In the genomic region with DNA sequence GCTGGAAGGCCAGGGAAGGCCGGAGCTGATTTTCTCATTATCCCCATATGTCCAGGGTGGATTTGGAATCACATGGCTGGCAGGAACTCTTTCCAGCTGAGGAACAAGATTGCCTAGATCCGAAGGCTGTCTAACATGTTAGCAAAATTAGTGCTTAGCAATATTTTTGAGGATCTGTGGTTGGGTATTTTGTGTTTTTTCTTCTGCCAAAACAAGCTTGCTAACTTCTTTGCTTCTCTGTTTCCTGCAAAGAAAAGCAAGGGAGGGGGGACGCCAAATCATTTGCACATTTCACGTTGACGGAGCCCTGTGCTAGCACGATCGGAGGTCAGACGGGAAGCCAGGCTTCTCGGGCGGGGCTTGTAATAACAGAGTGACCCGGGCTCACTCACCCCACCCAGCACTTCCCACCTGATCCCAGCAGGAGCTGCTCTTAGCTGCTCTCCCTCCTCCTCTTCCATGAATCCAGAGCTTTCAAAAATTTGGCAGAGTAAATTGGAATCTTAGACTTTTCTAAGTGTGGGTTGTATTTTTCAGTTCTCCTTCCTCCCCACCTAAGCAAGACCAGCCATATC, we compare ENCODE assay signal across 2 cellular contexts.
TF ChIP-seq lines count a peak whose summit lies in the region.

No MANE protein-coding gene starts in this region.

TF ChIP-seq in GM23338, 12 proteins besides CTCF, POLR2A, EP300 and RAD21 (continued from another document):
- TF ChIP-seq, protein P1, sequence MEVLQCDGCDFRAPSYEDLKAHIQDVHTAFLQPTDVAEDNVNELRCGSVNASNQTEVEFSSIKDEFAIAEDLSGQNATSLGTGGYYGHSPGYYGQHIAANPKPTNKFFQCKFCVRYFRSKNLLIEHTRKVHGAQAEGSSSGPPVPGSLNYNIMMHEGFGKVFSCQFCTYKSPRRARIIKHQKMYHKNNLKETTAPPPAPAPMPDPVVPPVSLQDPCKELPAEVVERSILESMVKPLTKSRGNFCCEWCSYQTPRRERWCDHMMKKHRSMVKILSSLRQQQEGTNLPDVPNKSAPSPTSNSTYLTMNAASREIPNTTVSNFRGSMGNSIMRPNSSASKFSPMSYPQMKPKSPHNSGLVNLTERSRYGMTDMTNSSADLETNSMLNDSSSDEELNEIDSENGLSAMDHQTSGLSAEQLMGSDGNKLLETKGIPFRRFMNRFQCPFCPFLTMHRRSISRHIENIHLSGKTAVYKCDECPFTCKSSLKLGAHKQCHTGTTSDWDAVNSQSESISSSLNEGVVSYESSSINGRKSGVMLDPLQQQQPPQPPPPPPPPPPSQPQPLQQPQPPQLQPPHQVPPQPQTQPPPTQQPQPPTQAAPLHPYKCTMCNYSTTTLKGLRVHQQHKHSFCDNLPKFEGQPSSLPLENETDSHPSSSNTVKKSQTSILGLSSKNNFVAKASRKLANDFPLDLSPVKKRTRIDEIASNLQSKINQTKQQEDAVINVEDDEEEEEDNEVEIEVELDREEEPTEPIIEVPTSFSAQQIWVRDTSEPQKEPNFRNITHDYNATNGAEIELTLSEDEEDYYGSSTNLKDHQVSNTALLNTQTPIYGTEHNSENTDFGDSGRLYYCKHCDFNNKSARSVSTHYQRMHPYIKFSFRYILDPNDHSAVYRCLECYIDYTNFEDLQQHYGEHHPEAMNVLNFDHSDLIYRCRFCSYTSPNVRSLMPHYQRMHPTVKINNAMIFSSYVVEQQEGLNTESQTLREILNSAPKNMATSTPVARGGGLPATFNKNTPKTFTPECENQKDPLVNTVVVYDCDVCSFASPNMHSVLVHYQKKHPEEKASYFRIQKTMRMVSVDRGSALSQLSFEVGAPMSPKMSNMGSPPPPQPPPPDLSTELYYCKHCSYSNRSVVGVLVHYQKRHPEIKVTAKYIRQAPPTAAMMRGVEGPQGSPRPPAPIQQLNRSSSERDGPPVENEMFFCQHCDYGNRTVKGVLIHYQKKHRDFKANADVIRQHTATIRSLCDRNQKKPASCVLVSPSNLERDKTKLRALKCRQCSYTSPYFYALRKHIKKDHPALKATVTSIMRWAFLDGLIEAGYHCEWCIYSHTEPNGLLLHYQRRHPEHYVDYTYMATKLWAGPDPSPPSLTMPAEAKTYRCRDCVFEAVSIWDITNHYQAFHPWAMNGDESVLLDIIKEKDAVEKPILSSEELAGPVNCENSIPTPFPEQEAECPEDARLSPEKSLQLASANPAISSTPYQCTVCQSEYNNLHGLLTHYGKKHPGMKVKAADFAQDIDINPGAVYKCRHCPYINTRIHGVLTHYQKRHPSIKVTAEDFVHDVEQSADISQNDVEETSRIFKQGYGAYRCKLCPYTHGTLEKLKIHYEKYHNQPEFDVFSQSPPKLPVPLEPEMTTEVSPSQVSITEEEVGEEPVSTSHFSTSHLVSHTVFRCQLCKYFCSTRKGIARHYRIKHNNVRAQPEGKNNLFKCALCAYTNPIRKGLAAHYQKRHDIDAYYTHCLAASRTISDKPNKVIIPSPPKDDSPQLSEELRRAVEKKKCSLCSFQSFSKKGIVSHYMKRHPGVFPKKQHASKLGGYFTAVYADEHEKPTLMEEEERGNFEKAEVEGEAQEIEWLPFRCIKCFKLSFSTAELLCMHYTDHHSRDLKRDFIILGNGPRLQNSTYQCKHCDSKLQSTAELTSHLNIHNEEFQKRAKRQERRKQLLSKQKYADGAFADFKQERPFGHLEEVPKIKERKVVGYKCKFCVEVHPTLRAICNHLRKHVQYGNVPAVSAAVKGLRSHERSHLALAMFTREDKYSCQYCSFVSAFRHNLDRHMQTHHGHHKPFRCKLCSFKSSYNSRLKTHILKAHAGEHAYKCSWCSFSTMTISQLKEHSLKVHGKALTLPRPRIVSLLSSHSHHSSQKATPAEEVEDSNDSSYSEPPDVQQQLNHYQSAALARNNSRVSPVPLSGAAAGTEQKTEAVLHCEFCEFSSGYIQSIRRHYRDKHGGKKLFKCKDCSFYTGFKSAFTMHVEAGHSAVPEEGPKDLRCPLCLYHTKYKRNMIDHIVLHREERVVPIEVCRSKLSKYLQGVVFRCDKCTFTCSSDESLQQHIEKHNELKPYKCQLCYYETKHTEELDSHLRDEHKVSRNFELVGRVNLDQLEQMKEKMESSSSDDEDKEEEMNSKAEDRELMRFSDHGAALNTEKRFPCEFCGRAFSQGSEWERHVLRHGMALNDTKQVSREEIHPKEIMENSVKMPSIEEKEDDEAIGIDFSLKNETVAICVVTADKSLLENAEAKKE (CRISPR knock-in tag; IDR thresholded peaks at IDR 0.05): no peak
- TF ChIP-seq, protein P2, sequence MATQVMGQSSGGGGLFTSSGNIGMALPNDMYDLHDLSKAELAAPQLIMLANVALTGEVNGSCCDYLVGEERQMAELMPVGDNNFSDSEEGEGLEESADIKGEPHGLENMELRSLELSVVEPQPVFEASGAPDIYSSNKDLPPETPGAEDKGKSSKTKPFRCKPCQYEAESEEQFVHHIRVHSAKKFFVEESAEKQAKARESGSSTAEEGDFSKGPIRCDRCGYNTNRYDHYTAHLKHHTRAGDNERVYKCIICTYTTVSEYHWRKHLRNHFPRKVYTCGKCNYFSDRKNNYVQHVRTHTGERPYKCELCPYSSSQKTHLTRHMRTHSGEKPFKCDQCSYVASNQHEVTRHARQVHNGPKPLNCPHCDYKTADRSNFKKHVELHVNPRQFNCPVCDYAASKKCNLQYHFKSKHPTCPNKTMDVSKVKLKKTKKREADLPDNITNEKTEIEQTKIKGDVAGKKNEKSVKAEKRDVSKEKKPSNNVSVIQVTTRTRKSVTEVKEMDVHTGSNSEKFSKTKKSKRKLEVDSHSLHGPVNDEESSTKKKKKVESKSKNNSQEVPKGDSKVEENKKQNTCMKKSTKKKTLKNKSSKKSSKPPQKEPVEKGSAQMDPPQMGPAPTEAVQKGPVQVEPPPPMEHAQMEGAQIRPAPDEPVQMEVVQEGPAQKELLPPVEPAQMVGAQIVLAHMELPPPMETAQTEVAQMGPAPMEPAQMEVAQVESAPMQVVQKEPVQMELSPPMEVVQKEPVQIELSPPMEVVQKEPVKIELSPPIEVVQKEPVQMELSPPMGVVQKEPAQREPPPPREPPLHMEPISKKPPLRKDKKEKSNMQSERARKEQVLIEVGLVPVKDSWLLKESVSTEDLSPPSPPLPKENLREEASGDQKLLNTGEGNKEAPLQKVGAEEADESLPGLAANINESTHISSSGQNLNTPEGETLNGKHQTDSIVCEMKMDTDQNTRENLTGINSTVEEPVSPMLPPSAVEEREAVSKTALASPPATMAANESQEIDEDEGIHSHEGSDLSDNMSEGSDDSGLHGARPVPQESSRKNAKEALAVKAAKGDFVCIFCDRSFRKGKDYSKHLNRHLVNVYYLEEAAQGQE (IDR thresholded peaks at IDR 0.05; ENCODE audit: unreplicated experiment): no peak
- TF ChIP-seq EZH2phosphoT487 (IDR thresholded peaks at IDR 0.05; ENCODE audit: unreplicated experiment) (no peak), ZNF331 (CRISPR knock-in tag; IDR thresholded peaks at IDR 0.05; ENCODE audit: low read depth) (no peak), NANOG (IDR thresholded peaks at IDR 0.05; ENCODE audit: borderline replicate concordance) (no peak), JUNB (IDR thresholded peaks at IDR 0.05; ENCODE audit: unreplicated experiment) (no peak)
- TF ChIP-seq, protein P3, sequence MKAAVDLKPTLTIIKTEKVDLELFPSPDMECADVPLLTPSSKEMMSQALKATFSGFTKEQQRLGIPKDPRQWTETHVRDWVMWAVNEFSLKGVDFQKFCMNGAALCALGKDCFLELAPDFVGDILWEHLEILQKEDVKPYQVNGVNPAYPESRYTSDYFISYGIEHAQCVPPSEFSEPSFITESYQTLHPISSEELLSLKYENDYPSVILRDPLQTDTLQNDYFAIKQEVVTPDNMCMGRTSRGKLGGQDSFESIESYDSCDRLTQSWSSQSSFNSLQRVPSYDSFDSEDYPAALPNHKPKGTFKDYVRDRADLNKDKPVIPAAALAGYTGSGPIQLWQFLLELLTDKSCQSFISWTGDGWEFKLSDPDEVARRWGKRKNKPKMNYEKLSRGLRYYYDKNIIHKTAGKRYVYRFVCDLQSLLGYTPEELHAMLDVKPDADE (IDR thresholded peaks at IDR 0.05): no peak

TF ChIP-seq in WTC11, 78 proteins besides CTCF, POLR2A, EP300 and RAD21 (continued from another document):
- TF ChIP-seq ZNF138 (CRISPR knock-in tag; conservative IDR thresholded peaks at IDR 0.05) (no peak), GABPB1 (CRISPR knock-in tag; IDR thresholded peaks at IDR 0.05) (no peak), ZNF317 (CRISPR knock-in tag; IDR thresholded peaks at IDR 0.05; ENCODE audit: borderline replicate concordance, low read depth) (no peak), RORB (CRISPR knock-in tag; IDR thresholded peaks at IDR 0.05) (no peak), MYBL2 (CRISPR knock-in tag; IDR thresholded peaks at IDR 0.05) (no peak), CREB1 (CRISPR knock-in tag; IDR thresholded peaks at IDR 0.05) (no peak), GRHL2 (CRISPR knock-in tag; IDR thresholded peaks at IDR 0.05; ENCODE audit: insufficient replicate concordance, severe bottlenecking) (no peak), NFE2L1 (CRISPR knock-in tag; IDR thresholded peaks at IDR 0.05) (no peak), FOXJ3 (CRISPR knock-in tag; IDR thresholded peaks at IDR 0.05; ENCODE audit: borderline replicate concordance) (no peak), NR2C2 (CRISPR knock-in tag; IDR thresholded peaks at IDR 0.05) (no peak), NR3C1 (CRISPR knock-in tag; conservative IDR thresholded peaks at IDR 0.05; ENCODE audit: low read depth) (no peak), RELA (CRISPR knock-in tag; IDR thresholded peaks at IDR 0.05; ENCODE audit: borderline replicate concordance) (no peak), TEAD1 (CRISPR knock-in tag; IDR thresholded peaks at IDR 0.05) (no peak)
- TF ChIP-seq, protein P4, sequence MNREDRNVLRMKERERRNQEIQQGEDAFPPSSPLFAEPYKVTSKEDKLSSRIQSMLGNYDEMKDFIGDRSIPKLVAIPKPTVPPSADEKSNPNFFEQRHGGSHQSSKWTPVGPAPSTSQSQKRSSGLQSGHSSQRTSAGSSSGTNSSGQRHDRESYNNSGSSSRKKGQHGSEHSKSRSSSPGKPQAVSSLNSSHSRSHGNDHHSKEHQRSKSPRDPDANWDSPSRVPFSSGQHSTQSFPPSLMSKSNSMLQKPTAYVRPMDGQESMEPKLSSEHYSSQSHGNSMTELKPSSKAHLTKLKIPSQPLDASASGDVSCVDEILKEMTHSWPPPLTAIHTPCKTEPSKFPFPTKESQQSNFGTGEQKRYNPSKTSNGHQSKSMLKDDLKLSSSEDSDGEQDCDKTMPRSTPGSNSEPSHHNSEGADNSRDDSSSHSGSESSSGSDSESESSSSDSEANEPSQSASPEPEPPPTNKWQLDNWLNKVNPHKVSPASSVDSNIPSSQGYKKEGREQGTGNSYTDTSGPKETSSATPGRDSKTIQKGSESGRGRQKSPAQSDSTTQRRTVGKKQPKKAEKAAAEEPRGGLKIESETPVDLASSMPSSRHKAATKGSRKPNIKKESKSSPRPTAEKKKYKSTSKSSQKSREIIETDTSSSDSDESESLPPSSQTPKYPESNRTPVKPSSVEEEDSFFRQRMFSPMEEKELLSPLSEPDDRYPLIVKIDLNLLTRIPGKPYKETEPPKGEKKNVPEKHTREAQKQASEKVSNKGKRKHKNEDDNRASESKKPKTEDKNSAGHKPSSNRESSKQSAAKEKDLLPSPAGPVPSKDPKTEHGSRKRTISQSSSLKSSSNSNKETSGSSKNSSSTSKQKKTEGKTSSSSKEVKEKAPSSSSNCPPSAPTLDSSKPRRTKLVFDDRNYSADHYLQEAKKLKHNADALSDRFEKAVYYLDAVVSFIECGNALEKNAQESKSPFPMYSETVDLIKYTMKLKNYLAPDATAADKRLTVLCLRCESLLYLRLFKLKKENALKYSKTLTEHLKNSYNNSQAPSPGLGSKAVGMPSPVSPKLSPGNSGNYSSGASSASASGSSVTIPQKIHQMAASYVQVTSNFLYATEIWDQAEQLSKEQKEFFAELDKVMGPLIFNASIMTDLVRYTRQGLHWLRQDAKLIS (CRISPR knock-in tag; IDR thresholded peaks at IDR 0.05; ENCODE audit: borderline replicate concordance): no peak
- TF ChIP-seq, protein P5, sequence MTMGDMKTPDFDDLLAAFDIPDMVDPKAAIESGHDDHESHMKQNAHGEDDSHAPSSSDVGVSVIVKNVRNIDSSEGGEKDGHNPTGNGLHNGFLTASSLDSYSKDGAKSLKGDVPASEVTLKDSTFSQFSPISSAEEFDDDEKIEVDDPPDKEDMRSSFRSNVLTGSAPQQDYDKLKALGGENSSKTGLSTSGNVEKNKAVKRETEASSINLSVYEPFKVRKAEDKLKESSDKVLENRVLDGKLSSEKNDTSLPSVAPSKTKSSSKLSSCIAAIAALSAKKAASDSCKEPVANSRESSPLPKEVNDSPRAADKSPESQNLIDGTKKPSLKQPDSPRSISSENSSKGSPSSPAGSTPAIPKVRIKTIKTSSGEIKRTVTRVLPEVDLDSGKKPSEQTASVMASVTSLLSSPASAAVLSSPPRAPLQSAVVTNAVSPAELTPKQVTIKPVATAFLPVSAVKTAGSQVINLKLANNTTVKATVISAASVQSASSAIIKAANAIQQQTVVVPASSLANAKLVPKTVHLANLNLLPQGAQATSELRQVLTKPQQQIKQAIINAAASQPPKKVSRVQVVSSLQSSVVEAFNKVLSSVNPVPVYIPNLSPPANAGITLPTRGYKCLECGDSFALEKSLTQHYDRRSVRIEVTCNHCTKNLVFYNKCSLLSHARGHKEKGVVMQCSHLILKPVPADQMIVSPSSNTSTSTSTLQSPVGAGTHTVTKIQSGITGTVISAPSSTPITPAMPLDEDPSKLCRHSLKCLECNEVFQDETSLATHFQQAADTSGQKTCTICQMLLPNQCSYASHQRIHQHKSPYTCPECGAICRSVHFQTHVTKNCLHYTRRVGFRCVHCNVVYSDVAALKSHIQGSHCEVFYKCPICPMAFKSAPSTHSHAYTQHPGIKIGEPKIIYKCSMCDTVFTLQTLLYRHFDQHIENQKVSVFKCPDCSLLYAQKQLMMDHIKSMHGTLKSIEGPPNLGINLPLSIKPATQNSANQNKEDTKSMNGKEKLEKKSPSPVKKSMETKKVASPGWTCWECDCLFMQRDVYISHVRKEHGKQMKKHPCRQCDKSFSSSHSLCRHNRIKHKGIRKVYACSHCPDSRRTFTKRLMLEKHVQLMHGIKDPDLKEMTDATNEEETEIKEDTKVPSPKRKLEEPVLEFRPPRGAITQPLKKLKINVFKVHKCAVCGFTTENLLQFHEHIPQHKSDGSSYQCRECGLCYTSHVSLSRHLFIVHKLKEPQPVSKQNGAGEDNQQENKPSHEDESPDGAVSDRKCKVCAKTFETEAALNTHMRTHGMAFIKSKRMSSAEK (CRISPR knock-in tag; IDR thresholded peaks at IDR 0.05; ENCODE audit: borderline replicate concordance): no peak
- TF ChIP-seq, protein P6, sequence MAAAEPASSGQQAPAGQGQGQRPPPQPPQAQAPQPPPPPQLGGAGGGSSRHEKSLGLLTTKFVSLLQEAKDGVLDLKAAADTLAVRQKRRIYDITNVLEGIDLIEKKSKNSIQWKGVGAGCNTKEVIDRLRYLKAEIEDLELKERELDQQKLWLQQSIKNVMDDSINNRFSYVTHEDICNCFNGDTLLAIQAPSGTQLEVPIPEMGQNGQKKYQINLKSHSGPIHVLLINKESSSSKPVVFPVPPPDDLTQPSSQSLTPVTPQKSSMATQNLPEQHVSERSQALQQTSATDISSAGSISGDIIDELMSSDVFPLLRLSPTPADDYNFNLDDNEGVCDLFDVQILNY (CRISPR knock-in tag; IDR thresholded peaks at IDR 0.05): no peak
- TF ChIP-seq, protein P7, sequence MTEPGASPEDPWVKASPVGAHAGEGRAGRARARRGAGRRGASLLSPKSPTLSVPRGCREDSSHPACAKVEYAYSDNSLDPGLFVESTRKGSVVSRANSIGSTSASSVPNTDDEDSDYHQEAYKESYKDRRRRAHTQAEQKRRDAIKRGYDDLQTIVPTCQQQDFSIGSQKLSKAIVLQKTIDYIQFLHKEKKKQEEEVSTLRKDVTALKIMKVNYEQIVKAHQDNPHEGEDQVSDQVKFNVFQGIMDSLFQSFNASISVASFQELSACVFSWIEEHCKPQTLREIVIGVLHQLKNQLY (CRISPR knock-in tag; IDR thresholded peaks at IDR 0.05): no peak
